ENCODE assay signal across 17 cellular contexts in the genomic region with DNA sequence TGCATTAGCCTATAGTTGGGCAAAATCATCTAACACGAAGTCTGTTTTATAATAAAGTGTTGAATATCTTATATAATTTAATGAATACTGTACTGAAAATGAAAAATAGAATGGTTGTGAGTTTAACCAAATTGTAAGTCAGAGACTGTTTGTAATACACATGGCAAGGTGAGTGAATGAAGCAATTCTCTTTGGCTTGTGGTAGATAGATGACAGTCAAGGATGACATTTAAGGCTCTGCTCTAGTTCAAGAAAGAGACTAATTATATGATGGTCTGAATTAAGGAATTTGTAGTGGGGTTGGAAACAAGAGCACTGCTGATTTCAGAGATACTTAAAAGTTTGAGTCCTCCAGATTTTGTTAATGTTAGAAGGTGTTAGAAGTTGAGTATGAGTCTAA.
"Had no signal": no experiment of that assay in that cellular context is flagged by ENCODE, and none has a peak within 500 bp of the region (broad histone marks: within the 10 kb centered on the region; RNA-seq: fewer than 3 reads in every experiment).

No MANE protein-coding gene starts in this region.

- H3K4me2 ChIP-seq: smooth muscle cell had no signal

- H3K27ac ChIP-seq: coronary artery, dorsolateral prefrontal cortex, foreskin keratinocyte, left lung, lower lobe of right lung, right atrium auricular region, transverse colon had no signal

- FAIRE-seq: keratinocyte had no signal

- H3K4me3 ChIP-seq: coronary artery, dorsolateral prefrontal cortex, left lung, lower lobe of right lung, ovary, right atrium auricular region, smooth muscle cell, thoracic aorta, transverse colon had no signal

- DNase-seq: dorsolateral prefrontal cortex; effector CD8-positive, alpha-beta T cell; foreskin keratinocyte; immature natural killer cell; left lung; lower lobe of right lung; natural killer cell; ovary; stimulated activated CD4-positive, alpha-beta T cell treated with anti-CD3 and anti-CD28 coated beads, Interleukin-2, amount 100 ng/mL, for 48 hours; stimulated activated naive CD4-positive, alpha-beta T cell treated with Interleukin-2 at 50 U/mL for 16 hours; transverse colon had no signal

- H3K36me3 ChIP-seq: left lung, lower lobe of right lung, ovary, right atrium auricular region, thoracic aorta, transverse colon had no signal

- H3K9me3 ChIP-seq: ovary, thoracic aorta had no signal

- ATAC-seq: esophagus mucosa, foreskin keratinocyte, natural killer cell had no signal

- H3K27me3 ChIP-seq: dorsolateral prefrontal cortex, foreskin keratinocyte, left lung, ovary, right atrium auricular region, transverse colon had no signal
